ENCODE assay signal across 21 cellular contexts in genomic region chr22:43895986-43896645, GRCh38. TPM values are rescaled to one million over a fixed set of nuclear protein-coding genes. Genes with fewer than 3 reads are reported as not detected.
"Had no signal": no experiment of that assay in that cellular context is flagged by ENCODE, and none has a peak within 500 bp of the region (broad histone marks: within the 10 kb centered on the region; RNA-seq: fewer than 3 reads in every experiment).

No MANE protein-coding gene starts in this region.

- H3K4me3 Mint-ChIP-seq: activated CD4-positive, alpha-beta memory T cell treated with anti-CD3 and anti-CD28 coated beads for 36 hours; activated naive CD8-positive, alpha-beta T cell treated with anti-CD3 and anti-CD28 coated beads, Interleukin-2, amount 10 ng/mL, durations not matched to agents 7 days and 5 days; activated T-cell treated with anti-CD3 and anti-CD28 coated beads, Interleukin-2, amount 50 U/mL, for 4 hours; naive thymus-derived CD4-positive, alpha-beta T cell; type B pancreatic cell had no signal

- H3K9me3 ChIP-seq: heart right ventricle, right lobe of liver, spleen had no signal

- H3K27ac Mint-ChIP-seq: activated CD4-positive, alpha-beta memory T cell treated with anti-CD3 and anti-CD28 coated beads for 36 hours; activated naive CD8-positive, alpha-beta T cell treated with anti-CD3 and anti-CD28 coated beads, Interleukin-2, amount 10 ng/mL, durations not matched to agents 7 days and 5 days; naive thymus-derived CD4-positive, alpha-beta T cell; progenitor cell of endocrine pancreas; type B pancreatic cell had no signal

- H3K27ac ChIP-seq: cardiac muscle cell, heart right ventricle, right lobe of liver, spleen had no signal

- H3K36me3 Mint-ChIP-seq: activated CD4-positive, alpha-beta memory T cell treated with anti-CD3 and anti-CD28 coated beads for 36 hours; activated naive CD8-positive, alpha-beta T cell treated with anti-CD3 and anti-CD28 coated beads, Interleukin-2, amount 10 ng/mL, durations not matched to agents 7 days and 5 days; naive thymus-derived CD4-positive, alpha-beta T cell; type B pancreatic cell had no signal

- H3K4me3 ChIP-seq: cardiac muscle cell, heart right ventricle, right lobe of liver, spleen had no signal

- H3K4me1 Mint-ChIP-seq: activated naive CD8-positive, alpha-beta T cell treated with anti-CD3 and anti-CD28 coated beads, Interleukin-2, amount 10 ng/mL, durations not matched to agents 7 days and 5 days; naive thymus-derived CD4-positive, alpha-beta T cell had no signal

- H3K9me3 Mint-ChIP-seq: activated CD4-positive, alpha-beta memory T cell treated with anti-CD3 and anti-CD28 coated beads for 36 hours; activated naive CD8-positive, alpha-beta T cell treated with anti-CD3 and anti-CD28 coated beads, Interleukin-2, amount 10 ng/mL, durations not matched to agents 7 days and 5 days; activated T-cell treated with anti-CD3 and anti-CD28 coated beads, Interleukin-2, amount 50 U/mL, for 4 hours; naive thymus-derived CD4-positive, alpha-beta T cell; type B pancreatic cell had no signal

- H3K36me3 ChIP-seq: cardiac muscle cell, heart right ventricle, right lobe of liver, spleen had no signal

- ATAC-seq: activated T-cell treated with anti-CD3 and anti-CD28 coated beads, Interleukin-2, amount 50 U/mL, for 4 hours; heart right ventricle; naive thymus-derived CD4-positive, alpha-beta T cell; right lobe of liver had no signal

- DNase-seq: activated CD4-positive, alpha-beta memory T cell treated with anti-CD3 and anti-CD28 coated beads for 36 hours; activated gamma-delta T cell; activated naive CD8-positive, alpha-beta T cell treated with anti-CD3 and anti-CD28 coated beads, Interleukin-2, amount 10 ng/mL, durations not matched to agents 7 days and 5 days; activated T-cell treated with anti-CD3 and anti-CD28 coated beads, Interleukin-2, amount 50 U/mL, for 4 hours; heart right ventricle; kidney glomerular epithelial cell; midbrain; naive thymus-derived CD4-positive, alpha-beta T cell; nucleus accumbens; spleen; stimulated activated CD4-positive, alpha-beta T cell treated with anti-CD3 and anti-CD28 coated beads, Interleukin-1b, Interleukin-23, amount 100 ng/mL, for 48 hours; stimulated activated naive CD4-positive, alpha-beta T cell treated with Interleukin-2 at 50 U/mL for 16 hours had no signal

RNA-seq across cellular contexts. Expression of gene PNPLA5, which starts 4.3 kb away (rescaled TPM):
- total RNA-seq: activated CD4-positive, alpha-beta memory T cell treated with anti-CD3 and anti-CD28 coated beads for 36 hours; activated naive CD8-positive, alpha-beta T cell treated with anti-CD3 and anti-CD28 coated beads, Interleukin-2, amount 10 ng/mL, durations not matched to agents 7 days and 5 days; activated T-cell treated with anti-CD3 and anti-CD28 coated beads, Interleukin-2, amount 50 U/mL, for 4 hours; aorta; cardiac muscle cell; endothelial cell of umbilical vein; heart right ventricle; naive thymus-derived CD4-positive, alpha-beta T cell; progenitor cell of endocrine pancreas; spleen; T-helper 2 cell treated with Interferon-gamma antibody and Interleukin-4, amounts not matched to agents 100 ng/mL and 5 ng/mL, for 36 hours had no signal
- polyA plus RNA-seq: cardiac muscle cell; endothelial cell of umbilical vein; fibroblast of lung; heart right ventricle; naive thymus-derived CD4-positive, alpha-beta T cell; spleen had no signal

RNA-seq across cellular contexts. Expression of gene PNPLA3, which starts 27.5 kb away (rescaled TPM):
- polyA plus RNA-seq: aorta; naive thymus-derived CD4-positive, alpha-beta T cell had no signal

RNA-seq across cellular contexts. Expression of gene SULT4A1, which starts 33.8 kb away (rescaled TPM):
- total RNA-seq: activated CD4-positive, alpha-beta memory T cell treated with anti-CD3 and anti-CD28 coated beads for 36 hours; activated naive CD8-positive, alpha-beta T cell treated with anti-CD3 and anti-CD28 coated beads, Interleukin-2, amount 10 ng/mL, durations not matched to agents 7 days and 5 days; activated T-cell treated with anti-CD3 and anti-CD28 coated beads, Interleukin-2, amount 50 U/mL, for 4 hours; aorta; endothelial cell of umbilical vein; lower leg skin; naive thymus-derived CD4-positive, alpha-beta T cell; T-helper 2 cell treated with Interferon-gamma antibody and Interleukin-4, amounts not matched to agents 100 ng/mL and 5 ng/mL, for 36 hours had no signal
- polyA plus RNA-seq: naive thymus-derived CD4-positive, alpha-beta T cell had no signal
